Comparison of ENCODE assay signal across 34 cellular contexts in the genomic region with DNA sequence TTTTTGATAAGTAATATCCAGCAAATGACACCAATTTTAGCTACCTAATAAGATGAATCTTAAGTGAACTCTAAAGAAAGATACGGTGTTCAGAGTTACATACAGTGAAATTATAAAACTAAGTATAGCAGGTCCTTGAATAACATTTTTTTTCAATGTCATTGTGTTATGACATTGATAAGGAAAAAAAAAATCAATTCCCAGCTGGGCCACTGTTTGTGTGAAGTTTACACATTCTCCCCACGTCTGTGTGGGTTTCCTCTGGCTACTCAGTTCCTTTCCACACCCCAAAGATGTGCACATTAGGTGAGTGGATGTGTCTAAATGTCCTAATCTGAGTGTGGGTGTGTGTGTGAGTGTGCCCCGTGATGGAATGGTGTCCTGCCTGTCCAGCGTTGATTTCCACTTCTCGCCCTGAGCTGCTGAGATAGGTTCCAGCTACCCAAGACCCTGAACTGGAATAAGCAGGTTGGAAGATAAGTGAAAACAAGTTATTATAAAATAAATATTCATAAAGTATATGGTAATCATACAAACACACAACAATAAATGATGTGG.
"Had no signal": no experiment of that assay in that cellular context is flagged by ENCODE, and none has a peak within 500 bp of the region (broad histone marks: within the 10 kb centered on the region; RNA-seq: fewer than 3 reads in every experiment).

No MANE protein-coding gene starts in this region.

- H3K4me3 ChIP-seq: adrenal gland, breast epithelium, cardiac muscle cell, colonic mucosa had no signal

- H3K27ac ChIP-seq: adrenal gland, breast epithelium, cardiac muscle cell, colonic mucosa, WERI-Rb-1 had no signal

- ATAC-seq: activated CD4-positive, alpha-beta T cell treated with anti-CD3 and anti-CD28 coated beads for 36 hours; activated CD8-positive, alpha-beta memory T cell treated with anti-CD3 and anti-CD28 coated beads, Interleukin-2, amount 10 ng/mL, durations not matched to agents 7 days and 5 days; activated CD8-positive, alpha-beta T cell treated with anti-CD3 and anti-CD28 coated beads, Interleukin-2, amount 10 ng/mL, durations not matched to agents 7 days and 5 days; activated naive CD8-positive, alpha-beta T cell treated with anti-CD3 and anti-CD28 coated beads, Interleukin-2, amount 50 U/mL, for 24 hours; esophagus mucosa; T-cell had no signal

- DNase-seq: activated CD4-positive, alpha-beta memory T cell treated with anti-CD3 and anti-CD28 coated beads for 36 hours; activated CD4-positive, alpha-beta T cell treated with anti-CD3 and anti-CD28 coated beads for 36 hours; activated CD4-positive, alpha-beta T cell treated with anti-CD3 and anti-CD28 coated beads, Interleukin-2, amount 10 ng/mL, durations not matched to agents 24 days and 14 days; activated CD4-positive, CD25-positive, alpha-beta regulatory T cell; activated CD4-positive, CD25-positive, alpha-beta regulatory T cell treated with anti-CD3 and anti-CD28 coated beads, Interleukin-2, amount 50 U/mL, for 72 hours; activated CD8-positive, alpha-beta memory T cell treated with anti-CD3 and anti-CD28 coated beads, Interleukin-2, amount 10 ng/mL, durations not matched to agents 7 days and 5 days; activated CD8-positive, alpha-beta memory T cell treated with anti-CD3 and anti-CD28 coated beads, Interleukin-2, amount 50 U/mL, for 4 hours; activated CD8-positive, alpha-beta T cell treated with anti-CD3 and anti-CD28 coated beads, Interleukin-2, amount 10 ng/mL, durations not matched to agents 7 days and 5 days; activated effector memory CD4-positive, alpha-beta T cell treated with anti-CD3 and anti-CD28 coated beads, Interleukin-2, amount 50 U/mL, for 16 hours; activated naive CD4-positive, alpha-beta T cell treated with anti-CD3 and anti-CD28 coated beads for 36 hours; activated naive CD8-positive, alpha-beta T cell treated with anti-CD3 and anti-CD28 coated beads for 36 hours; activated naive CD8-positive, alpha-beta T cell treated with anti-CD3 and anti-CD28 coated beads, Interleukin-2, amount 50 U/mL, for 24 hours; activated T-cell treated with anti-CD3 and anti-CD28 coated beads, Interleukin-2, amount 50 U/mL, for 1 hour; activated T-cell treated with anti-CD3 and anti-CD28 coated beads, Interleukin-2, amount 50 U/mL, for 48 hours; adrenal gland; amygdala; aorta; central memory CD4-positive, alpha-beta T cell; cerebellar nuclear complex; colonic mucosa; effector CD8-positive, alpha-beta T cell; foreskin fibroblast; head of caudate nucleus; T-cell; T1000; WERI-Rb-1 had no signal

- H3K4me1 ChIP-seq: adrenal gland, breast epithelium, colonic mucosa had no signal

- H3K4me1 Mint-ChIP-seq: brain had no signal

- H3K9me3 ChIP-seq: breast epithelium, colonic mucosa had no signal

- H3K27ac Mint-ChIP-seq: activated CD4-positive, alpha-beta memory T cell treated with anti-CD3 and anti-CD28 coated beads for 36 hours; activated CD4-positive, alpha-beta T cell treated with anti-CD3 and anti-CD28 coated beads for 36 hours; activated CD4-positive, alpha-beta T cell treated with anti-CD3 and anti-CD28 coated beads, Interleukin-2, amount 10 ng/mL, durations not matched to agents 24 days and 14 days; activated CD8-positive, alpha-beta memory T cell treated with anti-CD3 and anti-CD28 coated beads, Interleukin-2, amount 10 ng/mL, durations not matched to agents 7 days and 5 days; activated CD8-positive, alpha-beta T cell treated with anti-CD3 and anti-CD28 coated beads, Interleukin-2, amount 10 ng/mL, durations not matched to agents 7 days and 5 days; activated naive CD4-positive, alpha-beta T cell treated with anti-CD3 and anti-CD28 coated beads for 36 hours; activated naive CD4-positive, alpha-beta T cell treated with anti-CD3 and anti-CD28 coated beads, Interleukin-2, amount 50 U/mL, for 24 hours; activated naive CD8-positive, alpha-beta T cell treated with anti-CD3 and anti-CD28 coated beads for 36 hours; activated naive CD8-positive, alpha-beta T cell treated with anti-CD3 and anti-CD28 coated beads, Interleukin-2, amount 50 U/mL, for 24 hours; activated T-helper 1 cell treated with anti-CD3 and anti-CD28 coated beads, Interleukin-12 subunit alpha, Interleukin-12 subunit beta, Interleukin-2, Interleukin-4 antibody, amounts not matched to agents 30 ng/mL and 10 ng/mL and 1 ng/mL, durations not matched to agents 14 hours and 24 hours and 36 hours; activated T-helper 2 cell treated with anti-CD3 and anti-CD28 coated beads, Interferon-gamma antibody, Interleukin-2, Interleukin-4, amounts not matched to agents 10 μg/mL and 5 μg/mL and 100 μg/mL, durations not matched to agents 14 hours and 24 hours and 36 hours; brain; T-cell; T-helper 1 cell treated with Interleukin-12 subunit alpha and Interleukin-12 subunit beta and Interleukin-4 antibody, amounts not matched to agents 30 μg/mL and 1 μg/mL, for 36 hours had no signal

- H3K4me3 Mint-ChIP-seq: activated CD4-positive, alpha-beta memory T cell treated with anti-CD3 and anti-CD28 coated beads for 36 hours; activated CD4-positive, alpha-beta T cell treated with anti-CD3 and anti-CD28 coated beads for 36 hours; activated CD4-positive, alpha-beta T cell treated with anti-CD3 and anti-CD28 coated beads, Interleukin-2, amount 10 ng/mL, durations not matched to agents 24 days and 14 days; activated CD8-positive, alpha-beta memory T cell treated with anti-CD3 and anti-CD28 coated beads, Interleukin-2, amount 10 ng/mL, durations not matched to agents 7 days and 5 days; activated CD8-positive, alpha-beta T cell treated with anti-CD3 and anti-CD28 coated beads, Interleukin-2, amount 10 ng/mL, durations not matched to agents 7 days and 5 days; activated naive CD4-positive, alpha-beta T cell treated with anti-CD3 and anti-CD28 coated beads for 36 hours; activated naive CD4-positive, alpha-beta T cell treated with anti-CD3 and anti-CD28 coated beads, Interleukin-2, amount 50 U/mL, for 24 hours; activated naive CD8-positive, alpha-beta T cell treated with anti-CD3 and anti-CD28 coated beads for 36 hours; activated naive CD8-positive, alpha-beta T cell treated with anti-CD3 and anti-CD28 coated beads, Interleukin-2, amount 50 U/mL, for 24 hours; activated T-helper 1 cell treated with anti-CD3 and anti-CD28 coated beads, Interleukin-12 subunit alpha, Interleukin-12 subunit beta, Interleukin-2, Interleukin-4 antibody, amounts not matched to agents 30 ng/mL and 10 ng/mL and 1 ng/mL, durations not matched to agents 14 hours and 24 hours and 36 hours; brain; T-cell; T-helper 1 cell treated with Interleukin-12 subunit alpha and Interleukin-12 subunit beta and Interleukin-4 antibody, amounts not matched to agents 30 μg/mL and 1 μg/mL, for 36 hours had no signal

- H3K36me3 Mint-ChIP-seq: brain had no signal

- H3K27me3 ChIP-seq: adrenal gland, breast epithelium, cardiac muscle cell, colonic mucosa had no signal

- H3K36me3 ChIP-seq: adrenal gland, breast epithelium, cardiac muscle cell, colonic mucosa, WERI-Rb-1 had no signal
